Comparison of ENCODE assay signal across 9 cellular contexts in genomic region chr5:57176350-57176857, GRCh38. TPM values are rescaled to one million over a fixed set of nuclear protein-coding genes. Genes with fewer than 3 reads are reported as not detected.
DNase-seq lines count a peak whose midpoint lies in the region; ATAC-seq and TF ChIP-seq lines count a peak whose summit lies in the region.
"Had no signal": no experiment of that assay in that cellular context is flagged by ENCODE, and none has a peak within 500 bp of the region (broad histone marks: within the 10 kb centered on the region; RNA-seq: fewer than 3 reads in every experiment).

No MANE protein-coding gene starts in this region.

- ATAC-seq in left colon: no peak

- peak overlapping the region; percentile 97 to 99 for H3K4me3 ChIP-seq in neutrophil (ENCODE audit: low read depth in 1 of 2, low read length in 1 of 2)

- peaks cover 83% of the 10 kb centered on the region in 2 experiments for H3K4me1 ChIP-seq in neutrophil (ENCODE audit: control insufficient read depth in 1 of 2, insufficient read depth in 1 of 2, low read depth in 1 of 2, low read length in 1 of 2)

- H3K36me3 ChIP-seq in neutrophil: peaks cover 5% of the 10 kb centered on the region

- H3K27me3 ChIP-seq in neutrophil: no peaks in the 10 kb centered on the region

- H3K9me3 ChIP-seq in neutrophil: no peaks in the 10 kb centered on the region

- intact Hi-C loops in left colon (cut with DNase I, micrococcal nuclease): no loop called here

- POLR2A ChIA-PET in RWPE1 (lab: Yijun Ruan, JAX; ENCODE audit: low non-redundant PET): no interaction called here

- DNase-seq in NCI-H526 treated with DMSO at 0.1 percent for 48 hours (lab: John Stamatoyannopoulos, UW): peak; percentile 10
- DNase-seq in NCI-H526 (lab: John Stamatoyannopoulos, UW): no peak
- peak; percentile 48 for DNase-seq in RPMI8226
- no peak for DNase-seq in epithelial cell of prostate (ENCODE audit: low read depth, low spot score)
- DNase-seq in RWPE1 (ENCODE audit: low spot score): no peak
- no peak for DNase-seq in left colon
- no peak for DNase-seq in NCI-H510A (lab: John Stamatoyannopoulos, UW)

- CTCF ChIA-PET in RWPE1 (lab: Yijun Ruan, JAX): no interaction called here

- TF ChIP-seq CTCF in neutrophil (IDR thresholded peaks at IDR 0.05) (no peak), RWPE1 (conservative IDR thresholded peaks at IDR 0.05; ENCODE audit: low read depth) (no peak)

- H3K27ac ChIP-seq in epithelial cell of prostate (peak overlapping the region; percentile 99), neutrophil (peak overlapping the region; percentile 99), RWPE1 (no peak overlapping the region)
- H3K27ac ChIP-seq: C4-2B had no signal

RNA-seq across cellular contexts. Expression of gene GPBP1, which starts 2.5 kb away (rescaled TPM):
- total RNA-seq in left colon: 10 to 100 TPM; 51.3 to 63.2 TPM

Comparison
In these comparisons a context has a peak if more than half of its experiments do, and no peak if none do; other contexts are left out.
1. DNase-seq: peak in NCI-H526 treated with DMSO at 0.1 percent for 48 hours (single experiment) and RPMI8226 (single experiment); none in NCI-H526 (0 of 2), epithelial cell of prostate (single experiment), RWPE1 (single experiment), left colon (0 of 2) and NCI-H510A (single experiment).